Comparison of ENCODE assay signal across 11 cellular contexts in the genomic region with DNA sequence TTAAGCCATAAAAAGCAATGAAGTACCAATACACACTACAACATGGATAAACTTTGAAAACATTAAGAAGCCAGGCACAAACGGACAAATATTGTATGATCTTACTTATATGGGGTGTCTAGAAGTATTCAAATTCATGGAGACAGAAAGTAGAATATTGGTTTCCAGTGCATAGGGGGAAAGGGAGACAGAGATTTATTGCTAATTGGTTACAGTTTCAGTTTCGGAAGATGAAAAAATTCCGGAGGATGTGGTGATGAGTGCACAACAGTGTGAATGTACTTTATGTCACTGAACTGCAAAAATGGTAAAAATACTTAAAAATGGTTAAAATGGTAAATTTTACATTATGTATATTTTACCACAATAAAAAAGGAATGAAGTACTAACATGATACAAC. TPM values are rescaled to one million over a fixed set of nuclear protein-coding genes. Genes with fewer than 3 reads are reported as not detected.
A peak's percentile ranks its signal among the peaks of the same experiment; 100 is the strongest.
DNase-seq lines count a peak whose midpoint lies in the region; ATAC-seq and TF ChIP-seq lines count a peak whose summit lies in the region.
"Had no signal": no experiment of that assay in that cellular context is flagged by ENCODE, and none has a peak within 500 bp of the region (broad histone marks: within the 10 kb centered on the region; RNA-seq: fewer than 3 reads in every experiment).

No MANE protein-coding gene starts in this region.

- no peak overlapping the region for H3K23ac ChIP-seq in mesenchymal stem cell (ENCODE audit: low read length in 2 of 2)

- ATAC-seq in GM18858 (IDR thresholded peaks at IDR 0.05; ENCODE audit: unreplicated experiment) = peak; percentile 63
- peak; percentile 50 for ATAC-seq in GM21529 (IDR thresholded peaks at IDR 0.05; ENCODE audit: unreplicated experiment)
- peak; percentile 57 for ATAC-seq in HG03571 (IDR thresholded peaks at IDR 0.05; ENCODE audit: unreplicated experiment)
- ATAC-seq: left cardiac atrium had no signal

- H3K36me3 ChIP-seq in mesenchymal stem cell (ENCODE audit: control insufficient read depth in 1 of 2, insufficient read depth in 2 of 2, low read depth in 1 of 2, low read length in 2 of 2) (no peaks in the 10 kb centered on the region), tibial nerve (no peaks in the 10 kb centered on the region)

- WGBS in mesenchymal stem cell = 87% methylated on average over 3 of the region's 3 CpGs
- 74 to 84% methylated on average over 3 of the region's 3 CpGs for WGBS in tibial nerve, 2 donors
- WGBS in lower leg skin, 2 donors = 58 to 66% methylated on average over 3 of the region's 3 CpGs

- no peak overlapping the region for H2AFZ ChIP-seq in mesenchymal stem cell (ENCODE audit: low read depth, low read length)

- H3K4me1 ChIP-seq in mesenchymal stem cell (ENCODE audit: control insufficient read depth, insufficient read depth, low read depth, low read length) = peaks cover 2% of the 10 kb centered on the region
- peaks cover 0 to 4% (median 0%) of the 10 kb centered on the region in 4 donors for H3K4me1 ChIP-seq in tibial nerve

- no peak overlapping the region for H2BK120ac ChIP-seq in mesenchymal stem cell (ENCODE audit: low read depth, low read length)

- H3K14ac ChIP-seq in mesenchymal stem cell (ENCODE audit: low read length in 2 of 2) = no peak overlapping the region

- H3K27ac ChIP-seq in mesenchymal stem cell (ENCODE audit: low read length, poor library complexity, severe bottlenecking) (no peak overlapping the region), tibial nerve (no peak overlapping the region)

- H2BK15ac ChIP-seq in mesenchymal stem cell (ENCODE audit: low read depth, poor library complexity, severe bottlenecking) = no peak overlapping the region

- H2BK12ac ChIP-seq in mesenchymal stem cell (ENCODE audit: low read length in 2 of 2) = no peak overlapping the region

- no peak for TF ChIP-seq EP300 in tibial nerve (IDR thresholded peaks at IDR 0.05)

- H3K18ac ChIP-seq in mesenchymal stem cell (ENCODE audit: low read depth in 1 of 2, low read length in 2 of 2) = no peak overlapping the region

- H4K8ac ChIP-seq in mesenchymal stem cell (ENCODE audit: low read length) = no peak overlapping the region

- no peak overlapping the region for H4K91ac ChIP-seq in mesenchymal stem cell (ENCODE audit: low read length)

- intact Hi-C loops in lower leg skin (cut with DNase I; ENCODE audit: low total_unique reads) = no loop called here

- no peak for DNase-seq in mesenchymal stem cell
- no peak for DNase-seq in T1000 (lab: John Stamatoyannopoulos, UW)
- no peak for DNase-seq in tibial nerve (ENCODE audit: low spot score in 2 of 2)
- no peak for DNase-seq in lower leg skin (ENCODE audit: low spot score in 2 of 2)
- DNase-seq: anterior cingulate cortex, left cardiac atrium, NCI-H526 treated with DMSO at 0.1 percent for 48 hours, T-helper 9 cell had no signal

- H2BK5ac ChIP-seq in mesenchymal stem cell (ENCODE audit: low read depth, low read length, poor library complexity, severe bottlenecking) = no peak overlapping the region

- TF ChIP-seq POLR2A in tibial nerve (IDR thresholded peaks at IDR 0.05) (no peak), lower leg skin (IDR thresholded peaks at IDR 0.05) (no peak)

- H3K9me3 ChIP-seq in mesenchymal stem cell (ENCODE audit: control insufficient read depth, low read length) (no peaks in the 10 kb centered on the region), tibial nerve (no peaks in the 10 kb centered on the region)

- H3K79me1 ChIP-seq in mesenchymal stem cell (replicated peaks; ENCODE audit: low read length, poor library complexity, severe bottlenecking) = no peaks in the 10 kb centered on the region

- H3K27me3 ChIP-seq in mesenchymal stem cell (ENCODE audit: control insufficient read depth in 1 of 2, insufficient read depth in 1 of 2, low read length in 2 of 2) (peaks cover 0 to 5% of the 10 kb centered on the region in 2 experiments), tibial nerve (no peaks in the 10 kb centered on the region)

- no peak overlapping the region for H3K4me2 ChIP-seq in mesenchymal stem cell (ENCODE audit: low read length, poor library complexity, severe bottlenecking)

- H3K4ac ChIP-seq in mesenchymal stem cell (ENCODE audit: low read depth in 1 of 2, low read length in 2 of 2) = no peak overlapping the region

- peak overlapping the region; percentile 60 for H3K9ac ChIP-seq in mesenchymal stem cell (ENCODE audit: low read length)

- H3K4me3 ChIP-seq in mesenchymal stem cell (ENCODE audit: insufficient read depth in 1 of 2, low read depth in 1 of 2, low read length in 2 of 2) (no peak overlapping the region), tibial nerve (no peak overlapping the region), lower leg skin (ENCODE audit: low read depth, poor library complexity, severe bottlenecking) (no peak overlapping the region)

- H2AK5ac ChIP-seq in mesenchymal stem cell (ENCODE audit: low read length, severe bottlenecking) = no peak overlapping the region

- no peak for TF ChIP-seq CTCF in tibial nerve (IDR thresholded peaks at IDR 0.05)
- TF ChIP-seq CTCF in lower leg skin (IDR thresholded peaks at IDR 0.05) = no peak

RNA-seq across cellular contexts. Expression of gene PRDX4, which starts 5.1 kb away (rescaled TPM):
- 233 TPM for polyA plus RNA-seq in mesenchymal stem cell (2013, experiment 1 of 2)
- 248 TPM for polyA plus RNA-seq in mesenchymal stem cell (2013, experiment 2 of 2)
- total RNA-seq in tibial nerve (100 to 1,000 TPM; 108 to 175 (median 118) TPM), lower leg skin (10 to 100 TPM; 39.6 to 68.0 (median 49.9) TPM)
